Comparison of ENCODE assay signal across 1 cellular context in the genomic region with DNA sequence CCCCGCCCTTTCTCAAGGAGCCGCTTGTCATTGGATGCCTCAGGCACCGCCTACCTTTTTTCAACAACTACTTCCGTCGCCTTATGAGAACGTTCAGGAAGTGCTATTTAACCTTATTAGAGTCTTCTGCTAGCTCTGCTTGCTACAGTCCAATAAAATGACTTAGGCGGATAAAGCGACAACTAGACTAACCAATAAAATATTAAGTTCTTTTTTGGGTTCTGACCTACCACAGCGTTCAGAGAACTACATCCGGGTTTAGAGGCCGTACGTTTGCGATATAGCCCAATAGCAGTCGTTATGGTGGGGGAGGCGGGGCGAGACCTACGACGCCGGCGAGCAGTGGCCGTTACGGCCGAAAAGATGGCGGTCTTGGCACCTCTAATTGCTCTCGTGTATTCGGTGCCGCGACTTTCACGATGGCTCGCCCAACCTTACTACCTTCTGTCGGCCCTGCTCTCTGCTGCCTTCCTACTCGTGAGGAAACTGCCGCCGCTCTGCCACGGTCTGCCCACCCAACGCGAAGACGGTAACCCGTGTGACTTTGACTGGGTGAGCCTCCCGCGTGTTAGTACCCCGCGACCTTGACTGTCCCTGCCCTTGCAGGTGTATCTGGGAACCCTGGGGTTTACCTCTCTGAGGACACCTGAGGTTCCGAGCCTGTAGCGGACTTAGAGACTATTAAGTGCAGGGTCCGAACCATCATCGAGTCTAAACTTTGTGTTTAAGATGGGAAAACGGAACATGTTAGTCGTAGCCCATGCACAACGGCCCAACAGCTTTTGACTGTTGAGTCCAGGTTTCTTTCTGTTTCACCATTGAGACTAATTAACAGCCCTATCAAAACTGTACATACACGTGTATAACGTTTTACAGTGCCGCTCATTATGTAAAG.
TF ChIP-seq lines count a peak whose summit lies in the region.

A gene with protein sequence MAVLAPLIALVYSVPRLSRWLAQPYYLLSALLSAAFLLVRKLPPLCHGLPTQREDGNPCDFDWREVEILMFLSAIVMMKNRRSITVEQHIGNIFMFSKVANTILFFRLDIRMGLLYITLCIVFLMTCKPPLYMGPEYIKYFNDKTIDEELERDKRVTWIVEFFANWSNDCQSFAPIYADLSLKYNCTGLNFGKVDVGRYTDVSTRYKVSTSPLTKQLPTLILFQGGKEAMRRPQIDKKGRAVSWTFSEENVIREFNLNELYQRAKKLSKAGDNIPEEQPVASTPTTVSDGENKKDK (plus strand): TSS at position 338 of the 895 bp plus-strand sequence. CDS start 26 bp downstream, at position 364.

TF ChIP-seq in HepG2, 621 proteins besides CTCF, POLR2A, EP300 and RAD21 (continued from another document and continues in another):
- TF ChIP-seq ZNF83 (CRISPR knock-in tag; IDR thresholded peaks at IDR 0.05; ENCODE audit: borderline replicate concordance) (0 out of 2 replicates have a peak, but pooled peaks have one; percentile 55), ZNF660 (CRISPR knock-in tag; IDR thresholded peaks at IDR 0.05; ENCODE audit: borderline replicate concordance, low read depth) (no peak), ZNF703 (CRISPR knock-in tag; IDR thresholded peaks at IDR 0.05; ENCODE audit: borderline replicate concordance) (no peak), TAF1 (CRISPR knock-in tag; IDR thresholded peaks at IDR 0.05) (peak; percentile 70; the same call in 1 of the 2 replicates), ARID2 (CRISPR knock-in tag; IDR thresholded peaks at IDR 0.05; ENCODE audit: borderline replicate concordance) (peak; percentile 69; the same call in 1 of the 2 replicates), HCFC1 (IDR thresholded peaks at IDR 0.05; ENCODE audit: low read depth, low read length) (no peak; the same call in 1 of the 2 replicates), MEF2D (CRISPR knock-in tag; IDR thresholded peaks at IDR 0.05) (no peak), ZNF724P (CRISPR knock-in tag; IDR thresholded peaks at IDR 0.05; ENCODE audit: borderline replicate concordance) (0 out of 2 replicates have a peak, but pooled peaks have one; percentile 30), SPEN (CRISPR knock-in tag; IDR thresholded peaks at IDR 0.05; ENCODE audit: low read depth) (no peak), PHF8 (CRISPR knock-in tag; IDR thresholded peaks at IDR 0.05) (peak; percentile 51; the same call in 1 of the 2 replicates), JUN (CRISPR knock-in tag; IDR thresholded peaks at IDR 0.05) (no peak), HNF4A (CRISPR knock-in tag; IDR thresholded peaks at IDR 0.05) (no peak), POLR2G (IDR thresholded peaks at IDR 0.05; ENCODE audit: low read depth, low read length) (peak; percentile 80), IKZF4 (CRISPR knock-in tag; IDR thresholded peaks at IDR 0.05; ENCODE audit: borderline replicate concordance, low read depth, not compliant biosample characterization) (no peak), ZFP36 (IDR thresholded peaks at IDR 0.05; ENCODE audit: borderline replicate concordance, low read depth, low read length, partially characterized antibody) (no peak), ZNF543 (CRISPR knock-in tag; IDR thresholded peaks at IDR 0.05) (peak; percentile 72; the same call in 1 of the 2 replicates), ZNF766 (CRISPR knock-in tag; IDR thresholded peaks at IDR 0.05; ENCODE audit: borderline replicate concordance) (no peak; the same call in 1 of the 2 replicates), MAFG (CRISPR knock-in tag; IDR thresholded peaks at IDR 0.05) (no peak), RORA (CRISPR knock-in tag; IDR thresholded peaks at IDR 0.05) (no peak), NFE2L2 (IDR thresholded peaks at IDR 0.05; ENCODE audit: low read length) (no peak), ZSCAN9 (CRISPR knock-in tag; IDR thresholded peaks at IDR 0.05; ENCODE audit: borderline replicate concordance) (no peak), RNF2 (conservative IDR thresholded peaks at IDR 0.05; ENCODE audit: low read depth) (no peak), ZNF484 (CRISPR knock-in tag; IDR thresholded peaks at IDR 0.05; ENCODE audit: borderline replicate concordance, low read depth) (no peak), ZNF781 (CRISPR knock-in tag; IDR thresholded peaks at IDR 0.05; ENCODE audit: borderline replicate concordance, not compliant biosample characterization) (no peak), ZMAT3 (CRISPR knock-in tag; conservative IDR thresholded peaks at IDR 0.05) (no peak), POLR2AphosphoS5 (IDR thresholded peaks at IDR 0.05; ENCODE audit: low read depth, low read length) (peak; percentile 52; the same call in 1 of the 2 replicates), RBM39 (IDR thresholded peaks at IDR 0.05; ENCODE audit: low read depth, low read length, poor library complexity, severe bottlenecking) (no peak), POLR2AphosphoS2 (IDR thresholded peaks at IDR 0.05; ENCODE audit: low read depth, low read length) (0 out of 2 replicates have a peak, but pooled peaks have one; percentile 37), GPN1 (CRISPR knock-in tag; IDR thresholded peaks at IDR 0.05; ENCODE audit: borderline replicate concordance) (no peak), GZF1 (CRISPR knock-in tag; IDR thresholded peaks at IDR 0.05) (no peak)
- TF ChIP-seq, protein P1, sequence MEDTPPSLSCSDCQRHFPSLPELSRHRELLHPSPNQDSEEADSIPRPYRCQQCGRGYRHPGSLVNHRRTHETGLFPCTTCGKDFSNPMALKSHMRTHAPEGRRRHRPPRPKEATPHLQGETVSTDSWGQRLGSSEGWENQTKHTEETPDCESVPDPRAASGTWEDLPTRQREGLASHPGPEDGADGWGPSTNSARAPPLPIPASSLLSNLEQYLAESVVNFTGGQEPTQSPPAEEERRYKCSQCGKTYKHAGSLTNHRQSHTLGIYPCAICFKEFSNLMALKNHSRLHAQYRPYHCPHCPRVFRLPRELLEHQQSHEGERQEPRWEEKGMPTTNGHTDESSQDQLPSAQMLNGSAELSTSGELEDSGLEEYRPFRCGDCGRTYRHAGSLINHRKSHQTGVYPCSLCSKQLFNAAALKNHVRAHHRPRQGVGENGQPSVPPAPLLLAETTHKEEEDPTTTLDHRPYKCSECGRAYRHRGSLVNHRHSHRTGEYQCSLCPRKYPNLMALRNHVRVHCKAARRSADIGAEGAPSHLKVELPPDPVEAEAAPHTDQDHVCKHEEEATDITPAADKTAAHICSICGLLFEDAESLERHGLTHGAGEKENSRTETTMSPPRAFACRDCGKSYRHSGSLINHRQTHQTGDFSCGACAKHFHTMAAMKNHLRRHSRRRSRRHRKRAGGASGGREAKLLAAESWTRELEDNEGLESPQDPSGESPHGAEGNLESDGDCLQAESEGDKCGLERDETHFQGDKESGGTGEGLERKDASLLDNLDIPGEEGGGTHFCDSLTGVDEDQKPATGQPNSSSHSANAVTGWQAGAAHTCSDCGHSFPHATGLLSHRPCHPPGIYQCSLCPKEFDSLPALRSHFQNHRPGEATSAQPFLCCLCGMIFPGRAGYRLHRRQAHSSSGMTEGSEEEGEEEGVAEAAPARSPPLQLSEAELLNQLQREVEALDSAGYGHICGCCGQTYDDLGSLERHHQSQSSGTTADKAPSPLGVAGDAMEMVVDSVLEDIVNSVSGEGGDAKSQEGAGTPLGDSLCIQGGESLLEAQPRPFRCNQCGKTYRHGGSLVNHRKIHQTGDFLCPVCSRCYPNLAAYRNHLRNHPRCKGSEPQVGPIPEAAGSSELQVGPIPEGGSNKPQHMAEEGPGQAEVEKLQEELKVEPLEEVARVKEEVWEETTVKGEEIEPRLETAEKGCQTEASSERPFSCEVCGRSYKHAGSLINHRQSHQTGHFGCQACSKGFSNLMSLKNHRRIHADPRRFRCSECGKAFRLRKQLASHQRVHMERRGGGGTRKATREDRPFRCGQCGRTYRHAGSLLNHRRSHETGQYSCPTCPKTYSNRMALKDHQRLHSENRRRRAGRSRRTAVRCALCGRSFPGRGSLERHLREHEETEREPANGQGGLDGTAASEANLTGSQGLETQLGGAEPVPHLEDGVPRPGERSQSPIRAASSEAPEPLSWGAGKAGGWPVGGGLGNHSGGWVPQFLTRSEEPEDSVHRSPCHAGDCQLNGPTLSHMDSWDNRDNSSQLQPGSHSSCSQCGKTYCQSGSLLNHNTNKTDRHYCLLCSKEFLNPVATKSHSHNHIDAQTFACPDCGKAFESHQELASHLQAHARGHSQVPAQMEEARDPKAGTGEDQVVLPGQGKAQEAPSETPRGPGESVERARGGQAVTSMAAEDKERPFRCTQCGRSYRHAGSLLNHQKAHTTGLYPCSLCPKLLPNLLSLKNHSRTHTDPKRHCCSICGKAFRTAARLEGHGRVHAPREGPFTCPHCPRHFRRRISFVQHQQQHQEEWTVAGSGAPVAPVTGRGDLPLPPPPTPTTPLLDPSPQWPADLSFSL (CRISPR knock-in tag; IDR thresholded peaks at IDR 0.05): no peak
- TF ChIP-seq, protein P2, sequence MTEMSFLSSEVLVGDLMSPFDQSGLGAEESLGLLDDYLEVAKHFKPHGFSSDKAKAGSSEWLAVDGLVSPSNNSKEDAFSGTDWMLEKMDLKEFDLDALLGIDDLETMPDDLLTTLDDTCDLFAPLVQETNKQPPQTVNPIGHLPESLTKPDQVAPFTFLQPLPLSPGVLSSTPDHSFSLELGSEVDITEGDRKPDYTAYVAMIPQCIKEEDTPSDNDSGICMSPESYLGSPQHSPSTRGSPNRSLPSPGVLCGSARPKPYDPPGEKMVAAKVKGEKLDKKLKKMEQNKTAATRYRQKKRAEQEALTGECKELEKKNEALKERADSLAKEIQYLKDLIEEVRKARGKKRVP (CRISPR knock-in tag; IDR thresholded peaks at IDR 0.05): no peak
- TF ChIP-seq, protein P3, sequence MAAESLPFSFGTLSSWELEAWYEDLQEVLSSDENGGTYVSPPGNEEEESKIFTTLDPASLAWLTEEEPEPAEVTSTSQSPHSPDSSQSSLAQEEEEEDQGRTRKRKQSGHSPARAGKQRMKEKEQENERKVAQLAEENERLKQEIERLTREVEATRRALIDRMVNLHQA (CRISPR knock-in tag; IDR thresholded peaks at IDR 0.05): no peak
- TF ChIP-seq, protein P4, sequence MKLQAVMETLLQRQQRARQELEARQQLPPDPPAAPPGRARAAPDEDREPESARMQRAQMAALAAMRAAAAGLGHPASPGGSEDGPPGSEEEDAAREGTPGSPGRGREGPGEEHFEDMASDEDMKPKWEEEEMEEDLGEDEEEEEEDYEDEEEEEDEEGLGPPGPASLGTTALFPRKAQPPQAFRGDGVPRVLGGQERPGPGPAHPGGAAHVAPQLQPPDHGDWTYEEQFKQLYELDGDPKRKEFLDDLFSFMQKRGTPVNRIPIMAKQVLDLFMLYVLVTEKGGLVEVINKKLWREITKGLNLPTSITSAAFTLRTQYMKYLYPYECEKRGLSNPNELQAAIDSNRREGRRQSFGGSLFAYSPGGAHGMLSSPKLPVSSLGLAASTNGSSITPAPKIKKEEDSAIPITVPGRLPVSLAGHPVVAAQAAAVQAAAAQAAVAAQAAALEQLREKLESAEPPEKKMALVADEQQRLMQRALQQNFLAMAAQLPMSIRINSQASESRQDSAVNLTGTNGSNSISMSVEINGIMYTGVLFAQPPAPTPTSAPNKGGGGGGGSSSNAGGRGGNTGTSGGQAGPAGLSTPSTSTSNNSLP (IDR thresholded peaks at IDR 0.05; ENCODE audit: low read depth, low read length): no peak; the same call in 1 of the 2 replicates
- TF ChIP-seq, protein P5, sequence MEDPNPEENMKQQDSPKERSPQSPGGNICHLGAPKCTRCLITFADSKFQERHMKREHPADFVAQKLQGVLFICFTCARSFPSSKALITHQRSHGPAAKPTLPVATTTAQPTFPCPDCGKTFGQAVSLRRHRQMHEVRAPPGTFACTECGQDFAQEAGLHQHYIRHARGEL (CRISPR knock-in tag; IDR thresholded peaks at IDR 0.05): no peak
- TF ChIP-seq, protein P6, sequence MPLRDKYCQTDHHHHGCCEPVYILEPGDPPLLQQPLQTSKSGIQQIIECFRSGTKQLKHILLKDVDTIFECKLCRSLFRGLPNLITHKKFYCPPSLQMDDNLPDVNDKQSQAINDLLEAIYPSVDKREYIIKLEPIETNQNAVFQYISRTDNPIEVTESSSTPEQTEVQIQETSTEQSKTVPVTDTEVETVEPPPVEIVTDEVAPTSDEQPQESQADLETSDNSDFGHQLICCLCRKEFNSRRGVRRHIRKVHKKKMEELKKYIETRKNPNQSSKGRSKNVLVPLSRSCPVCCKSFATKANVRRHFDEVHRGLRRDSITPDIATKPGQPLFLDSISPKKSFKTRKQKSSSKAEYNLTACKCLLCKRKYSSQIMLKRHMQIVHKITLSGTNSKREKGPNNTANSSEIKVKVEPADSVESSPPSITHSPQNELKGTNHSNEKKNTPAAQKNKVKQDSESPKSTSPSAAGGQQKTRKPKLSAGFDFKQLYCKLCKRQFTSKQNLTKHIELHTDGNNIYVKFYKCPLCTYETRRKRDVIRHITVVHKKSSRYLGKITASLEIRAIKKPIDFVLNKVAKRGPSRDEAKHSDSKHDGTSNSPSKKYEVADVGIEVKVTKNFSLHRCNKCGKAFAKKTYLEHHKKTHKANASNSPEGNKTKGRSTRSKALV (CRISPR knock-in tag; IDR thresholded peaks at IDR 0.05): no peak
- TF ChIP-seq, protein P7, sequence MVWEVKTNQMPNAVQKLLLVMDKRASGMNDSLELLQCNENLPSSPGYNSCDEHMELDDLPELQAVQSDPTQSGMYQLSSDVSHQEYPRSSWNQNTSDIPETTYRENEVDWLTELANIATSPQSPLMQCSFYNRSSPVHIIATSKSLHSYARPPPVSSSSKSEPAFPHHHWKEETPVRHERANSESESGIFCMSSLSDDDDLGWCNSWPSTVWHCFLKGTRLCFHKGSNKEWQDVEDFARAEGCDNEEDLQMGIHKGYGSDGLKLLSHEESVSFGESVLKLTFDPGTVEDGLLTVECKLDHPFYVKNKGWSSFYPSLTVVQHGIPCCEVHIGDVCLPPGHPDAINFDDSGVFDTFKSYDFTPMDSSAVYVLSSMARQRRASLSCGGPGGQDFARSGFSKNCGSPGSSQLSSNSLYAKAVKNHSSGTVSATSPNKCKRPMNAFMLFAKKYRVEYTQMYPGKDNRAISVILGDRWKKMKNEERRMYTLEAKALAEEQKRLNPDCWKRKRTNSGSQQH (CRISPR knock-in tag; IDR thresholded peaks at IDR 0.05; ENCODE audit: low read depth): peak; percentile 45; the same call in 1 of the 2 replicates
- TF ChIP-seq, protein P8, sequence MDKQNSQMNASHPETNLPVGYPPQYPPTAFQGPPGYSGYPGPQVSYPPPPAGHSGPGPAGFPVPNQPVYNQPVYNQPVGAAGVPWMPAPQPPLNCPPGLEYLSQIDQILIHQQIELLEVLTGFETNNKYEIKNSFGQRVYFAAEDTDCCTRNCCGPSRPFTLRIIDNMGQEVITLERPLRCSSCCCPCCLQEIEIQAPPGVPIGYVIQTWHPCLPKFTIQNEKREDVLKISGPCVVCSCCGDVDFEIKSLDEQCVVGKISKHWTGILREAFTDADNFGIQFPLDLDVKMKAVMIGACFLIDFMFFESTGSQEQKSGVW (CRISPR knock-in tag; IDR thresholded peaks at IDR 0.05; ENCODE audit: borderline replicate concordance): no peak
- TF ChIP-seq, protein P9, sequence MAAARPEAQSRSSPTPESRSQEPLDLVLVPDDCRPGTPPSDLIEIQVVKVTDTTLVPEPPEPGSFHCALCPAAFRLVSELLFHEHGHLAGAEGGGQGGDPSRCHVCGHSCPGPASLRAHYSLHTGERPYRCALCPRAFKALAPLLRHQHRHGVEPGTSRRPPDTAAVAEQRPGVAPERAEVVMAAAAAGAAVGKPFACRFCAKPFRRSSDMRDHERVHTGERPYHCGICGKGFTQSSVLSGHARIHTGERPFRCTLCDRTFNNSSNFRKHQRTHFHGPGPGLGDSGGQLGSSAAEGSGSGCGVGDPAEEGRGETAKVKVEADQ (CRISPR knock-in tag; IDR thresholded peaks at IDR 0.05; ENCODE audit: borderline replicate concordance): peak; percentile 20
